ENCODE assay signal across 15 cellular contexts in genomic region chrX:2552621-2553297, GRCh38. TPM values are rescaled to one million over a fixed set of nuclear protein-coding genes. Genes with fewer than 3 reads are reported as not detected.
DNase-seq lines count a peak whose midpoint lies in the region; ATAC-seq, FAIRE-seq and TF ChIP-seq lines count a peak whose summit lies in the region.
"Had no signal": no experiment of that assay in that cellular context is flagged by ENCODE, and none has a peak within 500 bp of the region (broad histone marks: within the 10 kb centered on the region; RNA-seq: fewer than 3 reads in every experiment).

No MANE protein-coding gene starts in this region.

- no peaks in the 10 kb centered on the region for H3K9me3 ChIP-seq in HepG2 (ENCODE audit: low read length)
- H3K9me3 ChIP-seq in right lobe of liver: no peaks in the 10 kb centered on the region
- H3K9me3 ChIP-seq in hepatocyte (ENCODE audit: low read depth): no peaks in the 10 kb centered on the region
- H3K9me3 ChIP-seq: thoracic aorta had no signal

- H4K20me1 ChIP-seq in HepG2 (ENCODE audit: insufficient read depth, low read length) (no peaks in the 10 kb centered on the region), hepatocyte (ENCODE audit: insufficient read depth, poor library complexity, severe bottlenecking) (no peaks in the 10 kb centered on the region)

- POLR2A ChIA-PET in HepG2 (lab: Yijun Ruan, JAX): no interaction called here

- H3K9me2 ChIP-seq in hepatocyte (replicated peaks; ENCODE audit: insufficient read depth): no peaks in the 10 kb centered on the region

- H3K4me2 ChIP-seq in HepG2 (ENCODE audit: low read depth, low read length): peak overlapping the region; percentile 15; the same call in 1 of the 2 replicates
- peak overlapping the region; percentile 52 for H3K4me2 ChIP-seq in hepatocyte

- no TSS peak for BruUV-seq in HepG2 (replicated peaks; lab: Mats Ljungman, UMichigan)

- CTCF ChIA-PET in HepG2 (lab: Yijun Ruan, JAX; ENCODE audit: low intra/inter-chr PET ratio, low total read pairs): no interaction called here

- H3K4me1 ChIP-seq in HepG2 (ENCODE audit: insufficient read depth, low read length): peaks cover 14% of the 10 kb centered on the region
- no peaks in the 10 kb centered on the region for H3K4me1 ChIP-seq in right lobe of liver
- H3K4me1 ChIP-seq in hepatocyte (ENCODE audit: insufficient read depth): peaks cover 23% of the 10 kb centered on the region

- no peak for ATAC-seq in HepG2
- ATAC-seq in right lobe of liver: no peak
- no peak for ATAC-seq in GM19324 (IDR thresholded peaks at IDR 0.05; ENCODE audit: low FRiP score, unreplicated experiment)
- ATAC-seq: activated CD8-positive, alpha-beta T cell treated with anti-CD3 and anti-CD28 coated beads for 36 hours; T-cell had no signal

- no peak overlapping the region for H3K9ac ChIP-seq in HepG2 (ENCODE audit: insufficient read depth, low read depth, low read length)

- intact Hi-C loops in HepG2 (cut with micrococcal nuclease; ENCODE audit: unreplicated experiment) (no loop called here), right lobe of liver (cut with DNase I) (no loop called here)

- no peaks in the 10 kb centered on the region for H3K36me3 ChIP-seq in HepG2 (replicated peaks in 1 of 2; ENCODE audit: control insufficient read depth in 1 of 2, insufficient read depth in 2 of 2, low read length in 2 of 2)
- no peaks in the 10 kb centered on the region for H3K36me3 ChIP-seq in right lobe of liver
- H3K36me3 ChIP-seq in hepatocyte (replicated peaks; ENCODE audit: insufficient read depth, low read depth): no peaks in the 10 kb centered on the region
- H3K36me3 ChIP-seq: thoracic aorta had no signal

- DNase-seq in HepG2 (ENCODE audit: low spot score): peak; percentile 13
- DNase-seq in right lobe of liver: no peak
- peak; percentile 15 for DNase-seq in amniotic epithelial cell (ENCODE audit: low read depth)
- DNase-seq in hepatocyte (ENCODE audit: low spot score): peak; percentile 27
- DNase-seq in T-helper 2 cell: no peak
- DNase-seq in NCI-H1105 (lab: John Stamatoyannopoulos, UW): no peak
- DNase-seq in NCI-H345 (lab: John Stamatoyannopoulos, UW): no peak
- DNase-seq: activated CD8-positive, alpha-beta T cell treated with anti-CD3 and anti-CD28 coated beads for 36 hours; activated naive CD4-positive, alpha-beta T cell treated with anti-CD3 and anti-CD28 coated beads, Interleukin-2, amount 10 ng/mL, durations not matched to agents 7 days and 5 days; cortex of kidney; mesendoderm; NCI-H1694; T-cell had no signal

- H3K27ac ChIP-seq in HepG2 (ENCODE audit: extremely low read length, insufficient read depth, low read length) (no peak overlapping the region), right lobe of liver (no peak overlapping the region), hepatocyte (peak overlapping the region; percentile 71)
- H3K27ac ChIP-seq: thoracic aorta had no signal

- TF ChIP-seq POLR2A in HepG2 (IDR thresholded peaks at IDR 0.05; ENCODE audit: insufficient read depth in 1 of 2, low read depth in 2 of 2, low read length in 2 of 2) (no peak), right lobe of liver (IDR thresholded peaks at IDR 0.05) (no peak)

- TF ChIP-seq EP300 in HepG2 (IDR thresholded peaks at IDR 0.05; ENCODE audit: low read depth in 2 of 2, low read length in 2 of 2): no peak
- TF ChIP-seq EP300 in HepG2 (CRISPR knock-in tag; IDR thresholded peaks at IDR 0.05; ENCODE audit: borderline replicate concordance): no peak

- H3K27me3 ChIP-seq in HepG2 (ENCODE audit: control insufficient read depth in 1 of 2, insufficient read depth in 2 of 2, low read length in 2 of 2) (no peaks in the 10 kb centered on the region; a peak in 1 of 5 replicates), right lobe of liver (no peaks in the 10 kb centered on the region), hepatocyte (no peaks in the 10 kb centered on the region)

- 13% methylated on average over 9 of the region's 9 CpGs for WGBS in HepG2 (ENCODE audit: low lambda C conversion rate)
- WGBS in right lobe of liver (ENCODE audit: insufficient coverage, low coverage, low lambda C conversion rate, missing lambda C conversion rate): 46% methylated on average over 9 of the region's 9 CpGs
- WGBS in hepatocyte (ENCODE audit: low lambda C conversion rate, missing lambda C conversion rate): 36% methylated on average over 9 of the region's 9 CpGs

- H2AFZ ChIP-seq in HepG2 (ENCODE audit: low read length) (no peak overlapping the region), hepatocyte (no peak overlapping the region)

- in situ Hi-C loops in HepG2 (cut with HindIII; ENCODE audit: extremely low pct_ligation_motif_present, low pct_unique_long_range_greater_than_20kb): no loop called here

- no peak for TF ChIP-seq RAD21 in HepG2 (CRISPR knock-in tag; IDR thresholded peaks at IDR 0.05)

- FAIRE-seq in HepG2 (lab: Jason Lieb, UNC): no peak

- H3K79me2 ChIP-seq in HepG2 (ENCODE audit: insufficient read depth, low read length): no peaks in the 10 kb centered on the region
- no peaks in the 10 kb centered on the region for H3K79me2 ChIP-seq in hepatocyte

- TF ChIP-seq CTCF in HepG2 (CRISPR knock-in tag; IDR thresholded peaks at IDR 0.05) (no peak), right lobe of liver (IDR thresholded peaks at IDR 0.05) (no peak), hepatocyte (IDR thresholded peaks at IDR 0.05; ENCODE audit: poor library complexity) (no peak)

- H3K4me3 ChIP-seq in HepG2 (replicated peaks in 1 of 3; ENCODE audit: insufficient read depth in 1 of 3, low read depth in 2 of 3, low read length in 3 of 3): no peak overlapping the region
- no peak overlapping the region for H3K4me3 ChIP-seq in right lobe of liver
- no peak overlapping the region for H3K4me3 ChIP-seq in hepatocyte
- H3K4me3 ChIP-seq: thoracic aorta had no signal

RNA-seq across cellular contexts. Expression of gene DHRSX, which starts 52.0 kb away (rescaled TPM):
- total RNA-seq in HepG2 (2016; rRNA removed; fragmentation: Illumina TruSeq; extraction: Trizol): 11.4 and 15.5 TPM in 2 replicates
- 17.0 and 17.1 TPM in 2 replicates for total RNA-seq in HepG2 (2016; cell fraction: cytosol; rRNA removed; fragmentation: Illumina TruSeq; extraction: Trizol; ENCODE audit: low read depth)
- total RNA-seq in HepG2 (2016; cell fraction: insoluble cytoplasmic fraction; rRNA removed; fragmentation: Illumina TruSeq; extraction: Trizol): 12.0 and 16.4 TPM in 2 replicates
- total RNA-seq in HepG2 (2016; cell fraction: membrane; rRNA removed; fragmentation: Illumina TruSeq; extraction: Trizol): 20.4 and 22.0 TPM in 2 replicates
- total RNA-seq in HepG2 (2016; cell fraction: nucleus; rRNA removed; fragmentation: Illumina TruSeq; extraction: Trizol): 10.0 and 12.2 TPM in 2 replicates
- polyA plus RNA-seq in HepG2 (2011; rRNA removed): 24.3 and 28.9 TPM in 2 replicates
- 43.6 and 44.6 TPM in 2 replicates for polyA plus RNA-seq in HepG2 (2011; cell fraction: cytosol; rRNA removed)
- 19.8 and 21.8 TPM in 2 replicates for polyA plus RNA-seq in HepG2 (2011; cell fraction: nucleus; rRNA removed)
- polyA plus RNA-seq in HepG2 (2012): 27.9 and 45.4 TPM in 2 replicates
- polyA plus RNA-seq in HepG2 (2016; cell fraction: cytosol; fragmentation: Illumina TruSeq; extraction: Trizol; ENCODE audit: low read depth): 32.7 and 33.4 TPM in 2 replicates
- 17.5 and 19.2 TPM in 2 replicates for polyA plus RNA-seq in HepG2 (2016; cell fraction: insoluble cytoplasmic fraction; fragmentation: Illumina TruSeq; extraction: Trizol; ENCODE audit: low read depth)
- 32.3 and 33.0 TPM in 2 replicates for polyA plus RNA-seq in HepG2 (2016; cell fraction: membrane; fragmentation: Illumina TruSeq; extraction: Trizol; ENCODE audit: low read depth)
- polyA plus RNA-seq in HepG2 (2016; cell fraction: nucleus; fragmentation: Illumina TruSeq; extraction: Trizol; ENCODE audit: insufficient read depth, low read depth): 15.6 and 21.5 TPM in 2 replicates
- 43.4 and 47.9 TPM in 2 replicates for polyA minus RNA-seq in HepG2 (2011; rRNA and poly(A)+ RNA removed; ENCODE audit: low replicate concordance)
- polyA minus RNA-seq in HepG2 (2011; cell fraction: cytosol; rRNA and poly(A)+ RNA removed): 18.8 and 19.4 TPM in 2 replicates
- polyA minus RNA-seq in HepG2 (2011; cell fraction: nucleus; rRNA and poly(A)+ RNA removed): 16.5 and 19.1 TPM in 2 replicates
- total RNA-seq in right lobe of liver: 10 to 100 TPM; 15.6 to 34.5 (median 29.0) TPM
- 37.2 and 42.7 TPM in 2 replicates for total RNA-seq in hepatocyte
- polyA plus RNA-seq in hepatocyte: 59.3 and 71.7 TPM in 2 replicates

RNA-seq across cellular contexts. Expression of gene ZBED1, which starts 52.0 kb away (rescaled TPM):
- 28.9 and 29.8 TPM in 2 replicates for total RNA-seq in HepG2 (2016; rRNA removed; fragmentation: Illumina TruSeq; extraction: Trizol)
- total RNA-seq in HepG2 (2016; cell fraction: cytosol; rRNA removed; fragmentation: Illumina TruSeq; extraction: Trizol; ENCODE audit: low read depth): 4.7 and 6.3 TPM in 2 replicates
- total RNA-seq in HepG2 (2016; cell fraction: insoluble cytoplasmic fraction; rRNA removed; fragmentation: Illumina TruSeq; extraction: Trizol): 24.4 and 29.9 TPM in 2 replicates
- total RNA-seq in HepG2 (2016; cell fraction: membrane; rRNA removed; fragmentation: Illumina TruSeq; extraction: Trizol): 21.5 and 24.7 TPM in 2 replicates
- 14.1 and 17.2 TPM in 2 replicates for total RNA-seq in HepG2 (2016; cell fraction: nucleus; rRNA removed; fragmentation: Illumina TruSeq; extraction: Trizol)
- polyA plus RNA-seq in HepG2 (2011; rRNA removed): 20.0 and 24.1 TPM in 2 replicates
- 17.2 and 25.9 TPM in 2 replicates for polyA plus RNA-seq in HepG2 (2011; cell fraction: cytosol; rRNA removed)
- polyA plus RNA-seq in HepG2 (2011; cell fraction: nucleus; rRNA removed): 15.2 and 18.2 TPM in 2 replicates
- polyA plus RNA-seq in HepG2 (2012): 18.2 TPM in 2 replicates
- polyA plus RNA-seq in HepG2 (2016; cell fraction: cytosol; fragmentation: Illumina TruSeq; extraction: Trizol; ENCODE audit: low read depth): 3.0 and 3.2 TPM in 2 replicates
- polyA plus RNA-seq in HepG2 (2016; cell fraction: insoluble cytoplasmic fraction; fragmentation: Illumina TruSeq; extraction: Trizol; ENCODE audit: low read depth): 25.3 and 26.7 TPM in 2 replicates
- 10.1 and 11.7 TPM in 2 replicates for polyA plus RNA-seq in HepG2 (2016; cell fraction: membrane; fragmentation: Illumina TruSeq; extraction: Trizol; ENCODE audit: low read depth)
- 17.2 and 17.7 TPM in 2 replicates for polyA plus RNA-seq in HepG2 (2016; cell fraction: nucleus; fragmentation: Illumina TruSeq; extraction: Trizol; ENCODE audit: insufficient read depth, low read depth)
- polyA minus RNA-seq in HepG2 (2011; rRNA and poly(A)+ RNA removed; ENCODE audit: low replicate concordance): 51.4 and 60.3 TPM in 2 replicates
- polyA minus RNA-seq in HepG2 (2011; cell fraction: cytosol; rRNA and poly(A)+ RNA removed): 25.4 and 30.2 TPM in 2 replicates
- 10.9 and 13.4 TPM in 2 replicates for polyA minus RNA-seq in HepG2 (2011; cell fraction: nucleus; rRNA and poly(A)+ RNA removed)
- 10 to 100 TPM; 21.7 to 44.6 (median 36.9) TPM for total RNA-seq in right lobe of liver
- total RNA-seq in hepatocyte: 41.4 and 43.1 TPM in 2 replicates
- 25.9 and 26.4 TPM in 2 replicates for polyA plus RNA-seq in hepatocyte

Comparison
In these comparisons a context has a peak if more than half of its experiments do, and no peak if none do; other contexts are left out.
1. DNase-seq: peak in HepG2 (single experiment), amniotic epithelial cell (single experiment) and hepatocyte (single experiment); none in right lobe of liver (0 of 3), T-helper 2 cell (0 of 5), NCI-H1105 (single experiment) and NCI-H345 (single experiment).